19 cellular contexts compared by ENCODE assay signal in genomic region chr7:117375380-117375779, GRCh38. TPM values are rescaled to one million over a fixed set of nuclear protein-coding genes. Genes with fewer than 3 reads are reported as not detected.
DNase-seq lines count a peak whose midpoint lies in the region; ATAC-seq and TF ChIP-seq lines count a peak whose summit lies in the region.
"Had no signal": no experiment of that assay in that cellular context is flagged by ENCODE, and none has a peak within 500 bp of the region (broad histone marks: within the 10 kb centered on the region; RNA-seq: fewer than 3 reads in every experiment).

No MANE protein-coding gene starts in this region.

- intact Hi-C loops in A673 (cut with micrococcal nuclease; ENCODE audit: unreplicated experiment) (no loop called here), HCT116 (cut with micrococcal nuclease) (no loop called here), body of pancreas (cut with DNase I) (no loop called here)

- POLR2A ChIA-PET in A673 (lab: Charles Lee; ENCODE audit: low non-redundant PET): no interaction called here
- POLR2A ChIA-PET in HCT116 (lab: Charles Lee): interaction anchor here (1.0 kb wide), 1 partner anchor 9 kb away, joined by 4 read pairs; no protein-coding TSS in a partner anchor

- 56 to 72% methylated on average over 2 of the region's 2 CpGs for WGBS in body of pancreas, 2 donors

- no peak overlapping the region for H2AFZ ChIP-seq in HCT116 (ENCODE audit: low read depth, low read length, poor library complexity, severe bottlenecking)

- H3K4me1 ChIP-seq in A673 (ENCODE audit: insufficient read depth, low read length, poor library complexity, severe bottlenecking) (no peaks in the 10 kb centered on the region), HCT116 (ENCODE audit: control insufficient read depth in 1 of 2, insufficient read depth in 2 of 2, low read length in 2 of 2) (no peaks in the 10 kb centered on the region), body of pancreas (no peaks in the 10 kb centered on the region)
- H3K4me1 ChIP-seq: psoas muscle, SJSA1 had no signal

- BruUV-seq in A673 (replicated peaks; lab: Mats Ljungman, UMichigan): no TSS peak
- no TSS peak for BruUV-seq in HCT116 (replicated peaks; lab: Mats Ljungman, UMichigan)

- H3K4me2 ChIP-seq in HCT116 (ENCODE audit: low read length): no peak overlapping the region

- H3K79me2 ChIP-seq in HCT116 (ENCODE audit: insufficient read depth, low read length): no peaks in the 10 kb centered on the region

- peak; percentile 39; the same call in 1 of the 2 replicates for TF ChIP-seq CTCF in A673 (conservative IDR thresholded peaks at IDR 0.05; ENCODE audit: low read depth, low read length)
- TF ChIP-seq CTCF in HCT116 (IDR thresholded peaks at IDR 0.05 in 2 of 3, conservative IDR thresholded peaks at IDR 0.05 in 1 of 3; ENCODE audit: borderline replicate concordance in 1 of 3, insufficient read depth in 1 of 3, low read depth in 2 of 3, low read length in 2 of 3): peak; percentile 24 to 28 (median 25); a peak in 2 of 6 replicates
- TF ChIP-seq CTCF in VCaP (conservative IDR thresholded peaks at IDR 0.05): peak; percentile 29; the same call in 1 of the 2 replicates
- peak; percentile 40 for TF ChIP-seq CTCF in fibroblast of pulmonary artery (IDR thresholded peaks at IDR 0.05; ENCODE audit: low read length, missing control alignments)
- TF ChIP-seq CTCF in body of pancreas (IDR thresholded peaks at IDR 0.05): no peak

- H3K27ac ChIP-seq in A673 (ENCODE audit: low read depth, low read length, poor library complexity, severe bottlenecking) (no peak overlapping the region), HCT116 (ENCODE audit: low read depth, low read length) (no peak overlapping the region), VCaP (no peak overlapping the region), body of pancreas (no peak overlapping the region)
- H3K27ac ChIP-seq: psoas muscle, SJSA1 had no signal

- peak; percentile 52; the same call in 1 of the 2 replicates for ATAC-seq in HCT116
- ATAC-seq in body of pancreas: no peak
- ATAC-seq: mucosa of descending colon, psoas muscle had no signal

- CTCF ChIA-PET in A673 (lab: Charles Lee): interaction anchor here (1.7 kb wide), 1 partner anchor 163 kb away, joined by 6 read pairs; no protein-coding TSS in a partner anchor
- CTCF ChIA-PET in HCT116 (lab: Charles Lee): interaction anchor here (0.5 to 2.2 kb wide), 6 partner anchors 9 to 778 kb away, joined by 3 to 5 read pairs (median 3); no protein-coding TSS in a partner anchor

- RAD21 ChIA-PET in HCT116 (lab: Charles Lee; ENCODE audit: low non-redundant PET in 1 of 2, low total read pairs in 2 of 2, uncharacterized antibody in 2 of 2, unreplicated experiment in 2 of 2): interaction anchor here in 1 of 2 experiments (0.6 kb wide), 1 partner anchor 11 kb away, joined by 3 read pairs; no protein-coding TSS in a partner anchor

- DNase-seq in A673 (ENCODE audit: low spot score): no peak
- DNase-seq in HCT116 (ENCODE audit: low read depth, low spot score): no peak
- DNase-seq in fibroblast of pulmonary artery (ENCODE audit: low read depth): peak; percentile 11
- DNase-seq in HPDE6-E6E7 (ENCODE audit: extremely low spot score): no peak
- DNase-seq in effector CD8-positive, alpha-beta T cell (lab: John Stamatoyannopoulos, UW): no peak
- DNase-seq in body of pancreas: no peak
- no peak for DNase-seq in ureter (ENCODE audit: low spot score)
- DNase-seq: AML-193; DMS53; glutamatergic neuron; kidney; mucosa of descending colon; NCI-H2029; NCI-H69; psoas muscle; stimulated activated CD4-positive, alpha-beta T cell treated with anti-CD3 and anti-CD28 coated beads, Interleukin-1b, Interleukin-23, amount 100 ng/mL, for 48 hours had no signal

- no peak overlapping the region for H3K9ac ChIP-seq in HCT116 (ENCODE audit: low read length)

- H3K27me3 ChIP-seq in A673 (replicated peaks; ENCODE audit: insufficient read depth, low read depth, low read length, poor library complexity) (peaks cover 5% of the 10 kb centered on the region), HCT116 (ENCODE audit: insufficient read depth, low read length) (no peaks in the 10 kb centered on the region), body of pancreas (no peaks in the 10 kb centered on the region)
- H3K27me3 ChIP-seq: SJSA1 had no signal

- H3K4me3 ChIP-seq in A673 (ENCODE audit: low read depth, low read length, poor library complexity, severe bottlenecking) (no peak overlapping the region), HCT116 (replicated peaks in 1 of 2; ENCODE audit: low read depth in 1 of 2, low read length in 2 of 2) (no peak overlapping the region), fibroblast of pulmonary artery (replicated peaks; ENCODE audit: low read depth, low read length) (no peak overlapping the region), body of pancreas (no peak overlapping the region)
- H3K4me3 ChIP-seq: mucosa of descending colon, psoas muscle, SJSA1 had no signal

- no peak for TF ChIP-seq RAD21 in HCT116 (IDR thresholded peaks at IDR 0.05; ENCODE audit: low read depth)

- no peaks in the 10 kb centered on the region for H3K36me3 ChIP-seq in A673 (ENCODE audit: insufficient read depth, low read length, poor library complexity, severe bottlenecking)
- no peaks in the 10 kb centered on the region for H3K36me3 ChIP-seq in HCT116 (ENCODE audit: control insufficient read depth in 1 of 2, insufficient read depth in 2 of 2, low read length in 2 of 2)
- no peaks in the 10 kb centered on the region for H3K36me3 ChIP-seq in body of pancreas (replicated peaks in 1 of 2; ENCODE audit: insufficient read depth in 1 of 2, low read depth in 2 of 2)
- H3K36me3 ChIP-seq: SJSA1 had no signal

- TF ChIP-seq POLR2A in HCT116 (IDR thresholded peaks at IDR 0.05; ENCODE audit: borderline replicate concordance, extremely low read depth, insufficient read depth, insufficient read length) (no peak), body of pancreas (IDR thresholded peaks at IDR 0.05) (no peak)

- 0 out of 2 replicates have a peak, but pooled peaks cover 3% of the 10 kb centered on the region for H3K9me2 ChIP-seq in HCT116 (ENCODE audit: insufficient read depth)

- no peaks in the 10 kb centered on the region for H4K20me1 ChIP-seq in HCT116 (ENCODE audit: insufficient read depth)

- H3K9me3 ChIP-seq in A673 (ENCODE audit: low read depth, low read length, poor library complexity, severe bottlenecking) (no peaks in the 10 kb centered on the region), HCT116 (ENCODE audit: control insufficient read depth in 1 of 2, insufficient read depth in 1 of 2, low read depth in 1 of 2, low read length in 2 of 2) (no peaks in the 10 kb centered on the region), body of pancreas (no peaks in the 10 kb centered on the region)
- H3K9me3 ChIP-seq: mucosa of descending colon, psoas muscle, SJSA1 had no signal

TF ChIP-seq in HCT116, 20 proteins besides CTCF, POLR2A, EP300 and RAD21:
- TF ChIP-seq ELF1 (IDR thresholded peaks at IDR 0.05; ENCODE audit: borderline replicate concordance, low read depth) (no peak), REST (IDR thresholded peaks at IDR 0.05; ENCODE audit: low read depth) (no peak), ZFX (IDR thresholded peaks at IDR 0.05) (no peak), ATF3 (IDR thresholded peaks at IDR 0.05) (no peak), EZH2 (IDR thresholded peaks at IDR 0.05) (no peak), CEBPB (IDR thresholded peaks at IDR 0.05; ENCODE audit: low read depth) (no peak), CBX3 (IDR thresholded peaks at IDR 0.05; ENCODE audit: low read depth) (no peak), YY1 (IDR thresholded peaks at IDR 0.05; ENCODE audit: extremely low read depth, insufficient replicate concordance, low read depth, low read length) (no peak), SRF (IDR thresholded peaks at IDR 0.05; ENCODE audit: low read depth) (no peak), SIN3A (IDR thresholded peaks at IDR 0.05; ENCODE audit: low read depth) (no peak), EZH2phosphoT487 (IDR thresholded peaks at IDR 0.05; ENCODE audit: borderline replicate concordance) (no peak), EGR1 (IDR thresholded peaks at IDR 0.05; ENCODE audit: low read depth) (no peak)

RNA-seq across cellular contexts. Expression of gene ASZ1, which starts 51.9 kb away (rescaled TPM):
- total RNA-seq in A673 (2021) (not detected in 2 replicates), HCT116 (2021; ENCODE audit: unreplicated experiment) (not detected), body of pancreas (not detected), ureter (not detected)
- polyA plus RNA-seq in HCT116 (2012): not detected in 2 replicates
- total RNA-seq: dermis microvascular lymphatic vessel endothelial cell, kidney, mucosa of descending colon, psoas muscle, SJSA1 had no signal
- polyA plus RNA-seq: psoas muscle had no signal

RNA-seq across cellular contexts. Expression of gene WNT2, which starts 52.5 kb away (rescaled TPM):
- not detected in 2 replicates for total RNA-seq in A673 (2021)
- total RNA-seq in HCT116 (2021; ENCODE audit: unreplicated experiment): 0.12 TPM
- 0.04 TPM in 1 of 2 replicates, not detected in the other for polyA plus RNA-seq in HCT116 (2012)
- not detected for total RNA-seq in body of pancreas
- total RNA-seq in ureter: 2.2 TPM
- total RNA-seq: dermis microvascular lymphatic vessel endothelial cell had no signal

Comparison
In these comparisons a context has a peak if more than half of its experiments do, and no peak if none do; other contexts are left out.
1. CTCF ChIP-seq: peak in A673 (single experiment), HCT116 (3 of 3), VCaP (single experiment) and fibroblast of pulmonary artery (single experiment); none in body of pancreas (0 of 7).